33 cellular contexts compared by ENCODE assay signal in genomic region chr6:162998777-162999176, GRCh38.
DNase-seq lines count a peak whose midpoint lies in the region; ATAC-seq, FAIRE-seq and TF ChIP-seq lines count a peak whose summit lies in the region.
"Had no signal": no experiment of that assay in that cellular context is flagged by ENCODE, and none has a peak within 500 bp of the region (broad histone marks: within the 10 kb centered on the region; RNA-seq: fewer than 3 reads in every experiment).

No MANE protein-coding gene starts in this region.

- H3K4me1 ChIP-seq in right lobe of liver (no peaks in the 10 kb centered on the region), HepG2 (ENCODE audit: insufficient read depth, low read length) (no peaks in the 10 kb centered on the region), smooth muscle cell (ENCODE audit: low read depth) (no peaks in the 10 kb centered on the region)
- H3K4me1 ChIP-seq: A549, BE2C, Caco-2 had no signal

- H3K36me3 ChIP-seq in right lobe of liver: no peaks in the 10 kb centered on the region
- no peaks in the 10 kb centered on the region for H3K36me3 ChIP-seq in HepG2 (replicated peaks in 1 of 2; ENCODE audit: control insufficient read depth in 1 of 2, insufficient read depth in 2 of 2, low read length in 2 of 2)
- H3K36me3 ChIP-seq in smooth muscle cell (ENCODE audit: low read depth): no peaks in the 10 kb centered on the region
- H3K36me3 ChIP-seq: BE2C; BLaER1; BLaER1 treated with 17β-estradiol and CSF1 and Interleukin-3, amounts not matched to agents 10 nM and 100 nM had no signal

- peaks cover 6% of the 10 kb centered on the region for H3F3A ChIP-seq in smooth muscle cell (ENCODE audit: low read depth)

- TF ChIP-seq EP300 in HepG2 (IDR thresholded peaks at IDR 0.05; ENCODE audit: low read depth in 2 of 2, low read length in 2 of 2) (no peak), HepG2 (CRISPR knock-in tag; IDR thresholded peaks at IDR 0.05; ENCODE audit: borderline replicate concordance) (no peak)

- TF ChIP-seq CTCF in right lobe of liver (IDR thresholded peaks at IDR 0.05) (no peak), HepG2 (CRISPR knock-in tag; IDR thresholded peaks at IDR 0.05) (no peak), smooth muscle cell (IDR thresholded peaks at IDR 0.05; ENCODE audit: borderline replicate concordance, insufficient read depth, poor library complexity, severe bottlenecking) (no peak)

- H3K9me3 ChIP-seq in right lobe of liver: no peaks in the 10 kb centered on the region
- H3K9me3 ChIP-seq in HepG2 (ENCODE audit: low read length): peaks cover 28% of the 10 kb centered on the region
- no peaks in the 10 kb centered on the region for H3K9me3 ChIP-seq in smooth muscle cell (replicated peaks; ENCODE audit: low read depth)
- H3K9me3 ChIP-seq: A549; BE2C; BLaER1; BLaER1 treated with 17β-estradiol and CSF1 and Interleukin-3, amounts not matched to agents 10 nM and 100 nM; Caco-2 had no signal

- H4K20me1 ChIP-seq in HepG2 (ENCODE audit: insufficient read depth, low read length) (no peaks in the 10 kb centered on the region), smooth muscle cell (ENCODE audit: low read depth) (no peaks in the 10 kb centered on the region)
- H4K20me1 ChIP-seq: BLaER1; BLaER1 treated with 17β-estradiol and CSF1 and Interleukin-3, amounts not matched to agents 10 nM and 100 nM had no signal

- H3K27ac ChIP-seq in right lobe of liver: no peak overlapping the region
- H3K27ac ChIP-seq in HepG2 (ENCODE audit: extremely low read length, insufficient read depth, low read length): no peak overlapping the region
- H3K27ac ChIP-seq in smooth muscle cell (ENCODE audit: low read depth): peak overlapping the region; percentile 86
- H3K27ac ChIP-seq: 22Rv1; A549; BLaER1; BLaER1 treated with 17β-estradiol and CSF1 and Interleukin-3, amounts not matched to agents 10 nM and 100 nM; C4-2B had no signal

- POLR2A ChIA-PET in HepG2 (lab: Yijun Ruan, JAX): no interaction called here

- H3K79me2 ChIP-seq in HepG2 (ENCODE audit: insufficient read depth, low read length): no peaks in the 10 kb centered on the region
- H3K79me2 ChIP-seq in smooth muscle cell (ENCODE audit: low read depth): no peaks in the 10 kb centered on the region

- in situ Hi-C loops in HepG2 (cut with HindIII; ENCODE audit: extremely low pct_ligation_motif_present, low pct_unique_long_range_greater_than_20kb): no loop called here

- TF ChIP-seq POLR2A in right lobe of liver (IDR thresholded peaks at IDR 0.05) (no peak), HepG2 (IDR thresholded peaks at IDR 0.05; ENCODE audit: insufficient read depth in 1 of 2, low read depth in 2 of 2, low read length in 2 of 2) (no peak)

- no peak overlapping the region for H3K4me2 ChIP-seq in HepG2 (ENCODE audit: low read depth, low read length)
- H3K4me2 ChIP-seq in smooth muscle cell: peak overlapping the region; percentile 29
- H3K4me2 ChIP-seq: A549; BLaER1; BLaER1 treated with 17β-estradiol and CSF1 and Interleukin-3, amounts not matched to agents 10 nM and 100 nM had no signal

- FAIRE-seq in HepG2 (lab: Jason Lieb, UNC): no peak
- FAIRE-seq: A204.1, A549, D721Med had no signal

- H3K9ac ChIP-seq in HepG2 (ENCODE audit: insufficient read depth, low read depth, low read length): no peak overlapping the region
- no peak overlapping the region for H3K9ac ChIP-seq in smooth muscle cell (ENCODE audit: low read depth)
- H3K9ac ChIP-seq: BLaER1; BLaER1 treated with 17β-estradiol and CSF1 and Interleukin-3, amounts not matched to agents 10 nM and 100 nM had no signal

- H3K27me3 ChIP-seq in right lobe of liver: no peaks in the 10 kb centered on the region
- H3K27me3 ChIP-seq in HepG2 (ENCODE audit: control insufficient read depth in 1 of 2, insufficient read depth in 2 of 2, low read length in 2 of 2): no peaks in the 10 kb centered on the region
- no peaks in the 10 kb centered on the region for H3K27me3 ChIP-seq in smooth muscle cell (ENCODE audit: low read depth)
- H3K27me3 ChIP-seq: BE2C; BLaER1; BLaER1 treated with 17β-estradiol and CSF1 and Interleukin-3, amounts not matched to agents 10 nM and 100 nM had no signal

- BruUV-seq in HepG2 (replicated peaks; lab: Mats Ljungman, UMichigan): no TSS peak

- H2AFZ ChIP-seq in HepG2 (ENCODE audit: low read length) (no peak overlapping the region), smooth muscle cell (ENCODE audit: low read depth) (no peak overlapping the region)

- DNase-seq in right lobe of liver: no peak
- DNase-seq in HepG2 (ENCODE audit: low spot score): no peak
- no peak for DNase-seq in left lobe of liver (ENCODE audit: low spot score)
- no peak for DNase-seq in smooth muscle cell (lab: John Stamatoyannopoulos, UW; ENCODE audit: unreplicated experiment)
- no peak for DNase-seq in Ammon's horn (ENCODE audit: low spot score)
- no peak for DNase-seq in NCI-H526 treated with DMSO at 0.1 percent for 48 hours (lab: John Stamatoyannopoulos, UW)
- DNase-seq: 8988T; ACHN; AML-193; BE2C; C1 segment of cervical spinal cord; Caco-2; Calu3; CD4-positive, alpha-beta memory T cell; CD4-positive, alpha-beta T cell; CD4-positive, CD25-positive, alpha-beta regulatory T cell; CD8-positive, alpha-beta memory T cell; CD8-positive, alpha-beta T cell; COR-L47; DMS 273 treated with DMSO at 0.1 percent for 48 hours; DMS153; DMS53; DMS79; DMS79 treated with DMSO at 0.1 percent for 48 hours; DND-41; EL had no signal

- H3K4me3 ChIP-seq in right lobe of liver (no peak overlapping the region), HepG2 (replicated peaks in 1 of 3; ENCODE audit: insufficient read depth in 1 of 3, low read depth in 2 of 3, low read length in 3 of 3) (no peak overlapping the region), smooth muscle cell (no peak overlapping the region)
- H3K4me3 ChIP-seq: A549; BLaER1; BLaER1 treated with 17β-estradiol and CSF1 and Interleukin-3, amounts not matched to agents 10 nM and 100 nM had no signal

- no peak for TF ChIP-seq RAD21 in HepG2 (CRISPR knock-in tag; IDR thresholded peaks at IDR 0.05)

- ATAC-seq in right lobe of liver: peak in 3 of 4 donors; percentile 38 to 79 (median 73)
- no peak for ATAC-seq in HepG2
- peak; percentile 78 for ATAC-seq in left lobe of liver
- ATAC-seq: A549; CD8-positive, alpha-beta T cell had no signal

- CTCF ChIA-PET in HepG2 (lab: Yijun Ruan, JAX; ENCODE audit: low intra/inter-chr PET ratio, low total read pairs): no interaction called here

- 19% methylated on average over 1 of the region's 1 CpG for WGBS in right lobe of liver (ENCODE audit: insufficient coverage, low coverage, low lambda C conversion rate, missing lambda C conversion rate)
- 0% methylated on average over 1 of the region's 1 CpG for WGBS in HepG2 (ENCODE audit: low lambda C conversion rate)
- 77% methylated on average over 1 of the region's 1 CpG for WGBS in smooth muscle cell (ENCODE audit: low lambda C conversion rate)

- intact Hi-C loops in right lobe of liver (cut with DNase I): no loop called here
- intact Hi-C loops in HepG2 (cut with micrococcal nuclease; ENCODE audit: unreplicated experiment): no loop called here

TF ChIP-seq in HepG2, 621 proteins besides CTCF, POLR2A, EP300 and RAD21:
- no peak for TF ChIP-seq ZNF589 (CRISPR knock-in tag; conservative IDR thresholded peaks at IDR 0.05)
- no peak for TF ChIP-seq LCORL (IDR thresholded peaks at IDR 0.05)
- TF ChIP-seq LCORL (CRISPR knock-in tag; IDR thresholded peaks at IDR 0.05): no peak
- no peak for TF ChIP-seq MZF1 (CRISPR knock-in tag; IDR thresholded peaks at IDR 0.05; ENCODE audit: borderline replicate concordance)
- no peak for TF ChIP-seq MTF2 (CRISPR knock-in tag; IDR thresholded peaks at IDR 0.05; ENCODE audit: borderline replicate concordance)
- TF ChIP-seq ZNF510 (CRISPR knock-in tag; IDR thresholded peaks at IDR 0.05; ENCODE audit: low read depth): no peak
- TF ChIP-seq MEIS1 (CRISPR knock-in tag; IDR thresholded peaks at IDR 0.05; ENCODE audit: borderline replicate concordance): no peak
